33 cellular contexts compared by ENCODE assay signal in the genomic region with DNA sequence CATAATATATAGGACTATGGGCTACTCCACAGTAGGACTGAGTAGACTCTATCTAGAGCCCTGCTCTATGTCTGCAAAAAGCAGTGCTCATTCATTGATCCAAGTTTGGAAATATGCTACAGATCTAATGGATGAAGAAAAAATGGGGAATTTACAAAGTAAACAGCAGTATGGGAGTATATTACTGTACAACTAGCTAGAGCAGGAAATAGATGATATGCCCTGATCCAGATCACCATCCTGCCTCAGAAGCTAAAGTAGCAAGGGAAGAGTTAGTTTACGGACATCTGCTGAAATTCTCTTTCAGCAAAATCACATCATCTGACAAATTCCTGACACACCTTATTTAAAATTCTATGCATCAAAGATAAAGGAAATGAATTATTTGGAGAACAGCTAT.
"Had no signal": no experiment of that assay in that cellular context is flagged by ENCODE, and none has a peak within 500 bp of the region (broad histone marks: within the 10 kb centered on the region; RNA-seq: fewer than 3 reads in every experiment).

No MANE protein-coding gene starts in this region.

- H3K4me1 ChIP-seq: adrenal gland, body of pancreas, heart right ventricle, left ventricle myocardium inferior, pancreas, psoas muscle, suprapubic skin, tibial artery had no signal

- H3K27me3 Mint-ChIP-seq: activated naive CD8-positive, alpha-beta T cell treated with anti-CD3 and anti-CD28 coated beads for 36 hours; stimulated activated memory B cell treated with anti-CD40 and anti-IgM and Interleukin-4, amounts not matched to agents 10 μg/mL and 1 μg/mL and 100 μg/mL, for 72 hours had no signal

- DNase-seq: activated CD4-positive, alpha-beta T cell treated with anti-CD3 and anti-CD28 coated beads for 4 hours; activated CD4-positive, alpha-beta T cell treated with anti-CD3 and anti-CD28 coated beads, Interleukin-2, amount 50 U/mL, for 48 hours; activated CD4-positive, CD25-positive, alpha-beta regulatory T cell; activated CD8-positive, alpha-beta memory T cell treated with anti-CD3 and anti-CD28 coated beads, Interleukin-2, amount 50 U/mL, for 4 hours; activated effector memory CD4-positive, alpha-beta T cell treated with anti-CD3 and anti-CD28 coated beads, Interleukin-2, amount 50 U/mL, for 16 hours; activated naive CD4-positive, alpha-beta T cell treated with anti-CD3 and anti-CD28 coated beads for 36 hours; activated naive CD8-positive, alpha-beta T cell treated with anti-CD3 and anti-CD28 coated beads for 36 hours; activated T-cell treated with anti-CD3 and anti-CD28 coated beads, Interleukin-2, amount 50 U/mL, for 1 hour; adrenal gland; aorta; body of pancreas; dermis blood vessel endothelial cell; effector CD4-positive, alpha-beta T cell; foreskin melanocyte; heart right ventricle; left ventricle myocardium inferior; pancreas; psoas muscle; sigmoid colon; small intestine; stimulated activated CD4-positive, alpha-beta T cell treated with anti-CD3 and anti-CD28 coated beads, Interleukin-4, amount 100 ng/mL, for 4 hours; stimulated activated CD8-positive, alpha-beta memory T cell treated with anti-CD3 and anti-CD28 coated beads, Interleukin-4, amount 100 ng/mL, for 48 hours; stimulated activated naive CD8-positive, alpha-beta T cell treated with anti-CD3 and anti-CD28 coated beads, Interleukin-15, amount 100 ng/mL, for 72 hours; T-cell; tibial artery had no signal

- FAIRE-seq: islet of Langerhans, pancreas had no signal

- H3K9me3 Mint-ChIP-seq: activated T-helper 1 cell treated with anti-CD3 and anti-CD28 coated beads, Interleukin-12 subunit alpha, Interleukin-12 subunit beta, Interleukin-2, Interleukin-4 antibody, amounts not matched to agents 30 ng/mL and 10 ng/mL and 1 ng/mL, durations not matched to agents 14 hours and 24 hours and 36 hours; stimulated activated memory B cell treated with anti-CD40 and anti-IgM and Interleukin-4, amounts not matched to agents 10 μg/mL and 1 μg/mL and 100 μg/mL, for 72 hours; stimulated activated naive CD8-positive, alpha-beta T cell treated with anti-CD3 and anti-CD28 coated beads, Interleukin-15, amount 100 ng/mL, for 72 hours; T-helper 2 cell treated with Interferon-gamma antibody and Interleukin-4, amounts not matched to agents 5 μg/mL and 100 μg/mL, for 36 hours had no signal

- ATAC-seq: body of pancreas; heart right ventricle; pancreas; psoas muscle; stimulated activated memory B cell treated with anti-CD40 and anti-IgM and Interleukin-4, amounts not matched to agents 10 μg/mL and 1 μg/mL and 100 μg/mL, for 72 hours; stimulated activated naive CD8-positive, alpha-beta T cell treated with anti-CD3 and anti-CD28 coated beads, Interleukin-15, amount 100 ng/mL, for 72 hours; T-cell had no signal

- H3K27me3 ChIP-seq: adrenal gland, body of pancreas, esophagus muscularis mucosa, heart right ventricle, sigmoid colon, suprapubic skin, tibial artery had no signal

- H3K36me3 Mint-ChIP-seq: activated naive CD8-positive, alpha-beta T cell treated with anti-CD3 and anti-CD28 coated beads for 36 hours; stimulated activated memory B cell treated with anti-CD40 and anti-IgM and Interleukin-4, amounts not matched to agents 10 μg/mL and 1 μg/mL and 100 μg/mL, for 72 hours; T-cell had no signal

- H3K36me3 ChIP-seq: adrenal gland, esophagus muscularis mucosa, heart right ventricle, left ventricle myocardium inferior, pancreas, sigmoid colon, suprapubic skin, tibial artery had no signal

- H3K4me3 ChIP-seq: adrenal gland, body of pancreas, esophagus muscularis mucosa, heart right ventricle, left ventricle myocardium inferior, lung, pancreas, psoas muscle, sigmoid colon, suprapubic skin, tibial artery had no signal

- H3K9me3 ChIP-seq: adrenal gland, body of pancreas, esophagus muscularis mucosa, pancreas, psoas muscle, sigmoid colon, suprapubic skin, tibial artery had no signal

- H3K27ac Mint-ChIP-seq: activated naive CD4-positive, alpha-beta T cell treated with anti-CD3 and anti-CD28 coated beads for 36 hours; activated naive CD8-positive, alpha-beta T cell treated with anti-CD3 and anti-CD28 coated beads for 36 hours; activated T-helper 1 cell treated with anti-CD3 and anti-CD28 coated beads, Interleukin-12 subunit alpha, Interleukin-12 subunit beta, Interleukin-2, Interleukin-4 antibody, amounts not matched to agents 30 ng/mL and 10 ng/mL and 1 ng/mL, durations not matched to agents 14 hours and 24 hours and 36 hours; nephron; stimulated activated memory B cell treated with anti-CD40 and anti-IgM and Interleukin-4, amounts not matched to agents 10 μg/mL and 1 μg/mL and 100 μg/mL, for 72 hours; stimulated activated naive CD8-positive, alpha-beta T cell treated with anti-CD3 and anti-CD28 coated beads, Interleukin-15, amount 100 ng/mL, for 72 hours; T-cell; T-helper 2 cell treated with Interferon-gamma antibody and Interleukin-4, amounts not matched to agents 5 μg/mL and 100 μg/mL, for 36 hours had no signal

- H3K27ac ChIP-seq: adrenal gland, body of pancreas, esophagus muscularis mucosa, heart right ventricle, left ventricle myocardium inferior, pancreas, psoas muscle, sigmoid colon, suprapubic skin, tibial artery had no signal

- H3K4me1 Mint-ChIP-seq: activated naive CD8-positive, alpha-beta T cell treated with anti-CD3 and anti-CD28 coated beads for 36 hours; nephron; stimulated activated memory B cell treated with anti-CD40 and anti-IgM and Interleukin-4, amounts not matched to agents 10 μg/mL and 1 μg/mL and 100 μg/mL, for 72 hours; stimulated activated naive CD8-positive, alpha-beta T cell treated with anti-CD3 and anti-CD28 coated beads, Interleukin-15, amount 100 ng/mL, for 72 hours; T-cell had no signal

- H3K4me3 Mint-ChIP-seq: activated naive CD4-positive, alpha-beta T cell treated with anti-CD3 and anti-CD28 coated beads for 36 hours; activated naive CD8-positive, alpha-beta T cell treated with anti-CD3 and anti-CD28 coated beads for 36 hours; activated T-helper 1 cell treated with anti-CD3 and anti-CD28 coated beads, Interleukin-12 subunit alpha, Interleukin-12 subunit beta, Interleukin-2, Interleukin-4 antibody, amounts not matched to agents 30 ng/mL and 10 ng/mL and 1 ng/mL, durations not matched to agents 14 hours and 24 hours and 36 hours; nephron; stimulated activated memory B cell treated with anti-CD40 and anti-IgM and Interleukin-4, amounts not matched to agents 10 μg/mL and 1 μg/mL and 100 μg/mL, for 72 hours; stimulated activated naive CD8-positive, alpha-beta T cell treated with anti-CD3 and anti-CD28 coated beads, Interleukin-15, amount 100 ng/mL, for 72 hours; T-cell; T-helper 2 cell treated with Interferon-gamma antibody and Interleukin-4, amounts not matched to agents 5 μg/mL and 100 μg/mL, for 36 hours had no signal
